ENCODE assay signal across 8 cellular contexts in the genomic region with DNA sequence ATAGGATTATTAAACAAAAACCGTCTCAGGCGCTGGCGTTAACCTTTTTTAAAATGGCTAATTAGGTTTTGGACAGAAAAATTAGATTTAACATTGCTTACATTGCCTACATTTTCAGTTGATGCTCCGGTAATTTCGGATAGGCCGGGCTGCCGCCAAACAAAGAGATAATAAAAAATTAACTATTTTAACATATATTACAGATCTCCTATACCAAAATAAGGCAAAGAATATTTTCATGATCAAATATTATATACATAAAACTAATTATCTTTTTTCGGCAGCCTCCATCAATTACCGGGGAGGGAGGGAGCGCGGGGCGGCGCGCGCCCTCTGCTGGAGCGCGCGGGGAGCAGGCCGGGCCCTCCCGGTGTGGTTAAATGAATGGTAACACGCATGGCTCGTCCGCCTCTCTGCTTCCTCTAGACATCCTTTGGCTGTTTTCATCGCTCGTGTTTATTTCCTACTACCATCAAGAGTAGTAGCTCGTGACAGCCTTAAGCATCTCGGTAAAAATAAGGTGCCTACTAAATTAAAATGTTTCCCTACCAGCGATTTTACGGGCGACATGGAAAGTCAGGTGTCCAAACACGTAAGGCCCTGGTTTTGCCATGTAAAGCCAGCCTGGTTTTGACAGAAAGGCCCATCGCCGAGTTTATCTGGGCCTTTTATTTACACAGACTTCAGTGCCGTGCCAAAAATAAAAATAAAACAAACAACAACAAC. TPM values are rescaled to one million over a fixed set of nuclear protein-coding genes. Genes with fewer than 3 reads are reported as not detected.
A peak's percentile ranks its signal among the peaks of the same experiment; 100 is the strongest.
DNase-seq lines count a peak whose midpoint lies in the region; ATAC-seq and TF ChIP-seq lines count a peak whose summit lies in the region.

No MANE protein-coding gene starts in this region.

- H3K27me3 ChIP-seq in OCI-LY1 (ENCODE audit: insufficient read depth, low read length) (no peaks in the 10 kb centered on the region), gastroesophageal sphincter (peaks cover 81% of the 10 kb centered on the region), prostate gland (replicated peaks; ENCODE audit: insufficient read depth) (peaks cover 27% of the 10 kb centered on the region)

- no peak overlapping the region for H3K27ac ChIP-seq in OCI-LY1 (ENCODE audit: low read depth, low read length, poor library complexity, severe bottlenecking)
- H3K27ac ChIP-seq in gastroesophageal sphincter: no peak overlapping the region
- no peak overlapping the region for H3K27ac ChIP-seq in prostate gland

- no peaks in the 10 kb centered on the region for H3K4me1 ChIP-seq in OCI-LY1 (ENCODE audit: insufficient read depth, low read length, severe bottlenecking)
- H3K4me1 ChIP-seq in gastroesophageal sphincter: peaks cover 0 to 45% (median 21%) of the 10 kb centered on the region in 3 donors
- peaks cover 14% of the 10 kb centered on the region for H3K4me1 ChIP-seq in prostate gland (replicated peaks)

- no peak for TF ChIP-seq EP300 in gastroesophageal sphincter (IDR thresholded peaks at IDR 0.05)

- H3K36me3 ChIP-seq in OCI-LY1 (ENCODE audit: insufficient read depth, low read length) (no peaks in the 10 kb centered on the region), gastroesophageal sphincter (no peaks in the 10 kb centered on the region), prostate gland (no peaks in the 10 kb centered on the region)

- DNase-seq in Right ventricle myocardium inferior (ENCODE audit: missing footprints) (peak; percentile 85), cardiac septum (ENCODE audit: low spot score) (no peak), prostate gland (ENCODE audit: low spot score) (peak; percentile 15)
- peak; percentile 84 for DNase-seq in activated effector memory CD4-positive, alpha-beta T cell treated with anti-CD3 and anti-CD28 coated beads, Interleukin-2, amount 50 U/mL, for 16 hours

- no peaks in the 10 kb centered on the region for H3K9me2 ChIP-seq in OCI-LY1 (ENCODE audit: low read depth, low read length)

- H3K9ac ChIP-seq in OCI-LY1 (ENCODE audit: low read length): no peak overlapping the region

- no peaks in the 10 kb centered on the region for H4K20me1 ChIP-seq in OCI-LY1 (ENCODE audit: insufficient read depth, low read length)

- no peaks in the 10 kb centered on the region for H3F3A ChIP-seq in OCI-LY1 (ENCODE audit: insufficient read depth, low read length)

- peak; percentile 73 for ATAC-seq in Right ventricle myocardium inferior
- peak; percentile 66 for ATAC-seq in HG03095 (IDR thresholded peaks at IDR 0.05; ENCODE audit: unreplicated experiment)
- ATAC-seq in gastroesophageal sphincter: peak; percentile 71
- ATAC-seq in GM18520 (IDR thresholded peaks at IDR 0.05; ENCODE audit: unreplicated experiment): no peak

- H3K79me2 ChIP-seq in OCI-LY1 (ENCODE audit: insufficient read depth, low read length): no peaks in the 10 kb centered on the region

- H3K4me2 ChIP-seq in OCI-LY1 (ENCODE audit: low read length): no peak overlapping the region

- TF ChIP-seq POLR2A in gastroesophageal sphincter (IDR thresholded peaks at IDR 0.05) (no peak), prostate gland (IDR thresholded peaks at IDR 0.05) (no peak)

- H3K4me3 ChIP-seq in OCI-LY1 (ENCODE audit: low read depth, low read length, poor library complexity, severe bottlenecking) (no peak overlapping the region), gastroesophageal sphincter (peak overlapping the region in 1 of 2 donors; percentile 52), prostate gland (peak overlapping the region in 1 of 2 donors; percentile 15)

- TF ChIP-seq CTCF in OCI-LY1 (IDR thresholded peaks at IDR 0.05; ENCODE audit: low read length) (peak; percentile 74), gastroesophageal sphincter (IDR thresholded peaks at IDR 0.05) (peak in 3 of 4 experiments; percentile 56 to 91 (median 60)), prostate gland (IDR thresholded peaks at IDR 0.05) (peak; percentile 62 to 71 (median 64))

- no peaks in the 10 kb centered on the region for H3K9me3 ChIP-seq in OCI-LY1 (ENCODE audit: low read length)
- H3K9me3 ChIP-seq in gastroesophageal sphincter: no peaks in the 10 kb centered on the region
- H3K9me3 ChIP-seq in prostate gland: no peaks in the 10 kb centered on the region

- H2AFZ ChIP-seq in OCI-LY1 (ENCODE audit: low read length): no peak overlapping the region

- WGBS in gastroesophageal sphincter (ENCODE audit: low coverage in 1 of 2), 2 donors: 4 to 13% methylated on average over 27 to 29 of the region's 34 CpGs
- WGBS in prostate gland: 16% methylated on average over 34 of the region's 34 CpGs

- intact Hi-C loops in Right ventricle myocardium inferior (cut with DNase I): loop anchor here (5.0 kb wide), 2 partner anchors 600 to 625 kb away; a partner anchor contains a TSS
- intact Hi-C loops in cardiac septum (cut with DNase I): loop anchor here (2.0 to 10.0 kb wide), 2 partner anchors 602 to 628 kb away; a partner anchor contains a TSS
- intact Hi-C loops in prostate gland (cut with DNase I): loop anchor here (5.0 kb wide), 2 partner anchors 190 to 605 kb away; no protein-coding TSS in a partner anchor

RNA-seq across cellular contexts. Expression of a gene that starts 52.4 kb away (rescaled TPM):
- total RNA-seq in Right ventricle myocardium inferior: 21.5 TPM
- 27.2 TPM for total RNA-seq in cardiac septum
- 10 to 100 TPM; 24.4 to 33.5 (median 26.6) TPM for total RNA-seq in gastroesophageal sphincter
- total RNA-seq in prostate gland: 10 to 100 TPM; 36.5 to 77.7 TPM
